Comparison of ENCODE assay signal across 8 cellular contexts in genomic region chr6:136647363-136647763, GRCh38.
DNase-seq lines count a peak whose midpoint lies in the region; ATAC-seq and TF ChIP-seq lines count a peak whose summit lies in the region.

No MANE protein-coding gene starts in this region.

- H3K36me3 ChIP-seq in Peyer's patch (peaks cover 0 to 10% (median 0%) of the 10 kb centered on the region in 3 donors), breast epithelium (no peaks in the 10 kb centered on the region), neutrophil (peaks cover 80% of the 10 kb centered on the region)

- H3K9me3 ChIP-seq in Peyer's patch (no peaks in the 10 kb centered on the region), breast epithelium (no peaks in the 10 kb centered on the region), neutrophil (no peaks in the 10 kb centered on the region)

- TF ChIP-seq CTCF in Peyer's patch (IDR thresholded peaks at IDR 0.05), result no peak
- no peak for TF ChIP-seq CTCF in breast epithelium (IDR thresholded peaks at IDR 0.05)
- no peak for TF ChIP-seq CTCF in neutrophil (IDR thresholded peaks at IDR 0.05)

- DNase-seq in EH (ENCODE audit: low read depth) (peak; percentile 91), Peyer's patch (peak in 1 of 3 donors; percentile 51), breast epithelium (ENCODE audit: low spot score in 2 of 2) (no peak), NCI-H2171 treated with DMSO at 0.1 percent for 48 hours (lab: John Stamatoyannopoulos, UW) (no peak), HuH-7 (ENCODE audit: low spot score) (no peak), 8988T (no peak)

- peak; percentile 65 for ATAC-seq in GM21515 (IDR thresholded peaks at IDR 0.05; ENCODE audit: unreplicated experiment)

- peaks cover 0 to 11% (median 0%) of the 10 kb centered on the region in 4 donors for H3K4me1 ChIP-seq in Peyer's patch
- no peaks in the 10 kb centered on the region for H3K4me1 ChIP-seq in breast epithelium
- H3K4me1 ChIP-seq in neutrophil (ENCODE audit: control insufficient read depth in 1 of 2, insufficient read depth in 1 of 2, low read depth in 1 of 2, low read length in 1 of 2), result no peaks in the 10 kb centered on the region

- H3K27me3 ChIP-seq in Peyer's patch (no peaks in the 10 kb centered on the region), breast epithelium (no peaks in the 10 kb centered on the region), neutrophil (no peaks in the 10 kb centered on the region)

- H3K4me3 ChIP-seq in Peyer's patch (no peak overlapping the region), breast epithelium (no peak overlapping the region), neutrophil (ENCODE audit: low read depth in 1 of 2, low read length in 1 of 2) (no peak overlapping the region)

- H3K27ac ChIP-seq in Peyer's patch (peak overlapping the region; percentile 52 to 65 (median 57)), breast epithelium (peak overlapping the region; percentile 33 to 45), neutrophil (peak overlapping the region; percentile 24)

- TF ChIP-seq POLR2A in Peyer's patch (IDR thresholded peaks at IDR 0.05), result no peak
- no peak for TF ChIP-seq POLR2A in breast epithelium (IDR thresholded peaks at IDR 0.05)

- intact Hi-C loops in breast epithelium (cut with DNase I; ENCODE audit: low total_unique reads), result no loop called here
